ENCODE assay signal across 1 cellular context in the genomic region with DNA sequence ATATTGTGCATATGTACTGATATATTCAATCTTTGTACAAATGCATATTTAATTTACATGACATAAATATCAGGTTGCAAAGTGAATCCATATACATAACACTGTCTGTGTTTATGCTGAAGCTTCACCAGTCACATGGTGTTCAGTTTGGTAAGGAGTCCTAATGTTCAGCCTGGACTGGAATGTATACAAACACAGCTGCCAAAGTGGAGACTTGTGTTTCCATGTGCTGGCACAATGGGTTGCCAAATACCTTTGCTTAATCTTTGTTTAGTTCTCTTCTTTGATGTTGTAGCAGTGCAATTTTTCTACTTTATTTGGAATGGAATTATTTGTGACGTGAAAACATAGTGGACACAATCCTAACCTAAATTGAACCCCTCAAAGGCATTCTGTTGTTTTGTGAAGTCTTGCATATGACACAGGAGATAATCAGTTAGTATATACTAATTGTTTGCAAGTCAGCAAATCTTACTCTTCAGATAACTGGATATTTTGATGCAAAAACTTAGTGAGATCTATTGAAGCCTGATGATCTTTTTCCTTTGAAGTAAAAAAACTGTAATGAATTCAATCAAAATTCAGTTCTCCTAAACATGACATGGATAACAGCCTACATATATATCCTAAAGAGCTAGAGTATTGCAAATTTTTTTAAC.
TF ChIP-seq lines count a peak whose summit lies in the region.

No MANE protein-coding gene starts in this region.

TF ChIP-seq in HepG2, 621 proteins besides CTCF, POLR2A, EP300 and RAD21 (continued from another document and continues in another):
- TF ChIP-seq STAT6 (CRISPR knock-in tag; IDR thresholded peaks at IDR 0.05; ENCODE audit: borderline replicate concordance) (no peak), LCORL (IDR thresholded peaks at IDR 0.05) (no peak), LCORL (CRISPR knock-in tag; IDR thresholded peaks at IDR 0.05) (no peak), ATF1 (CRISPR knock-in tag; IDR thresholded peaks at IDR 0.05) (no peak), THAP8 (CRISPR knock-in tag; IDR thresholded peaks at IDR 0.05; ENCODE audit: borderline replicate concordance) (no peak), MEF2D (CRISPR knock-in tag; IDR thresholded peaks at IDR 0.05) (no peak), ISL2 (CRISPR knock-in tag; IDR thresholded peaks at IDR 0.05) (peak; percentile 83), ZNF280D (CRISPR knock-in tag; IDR thresholded peaks at IDR 0.05) (no peak), AGO1 (IDR thresholded peaks at IDR 0.05; ENCODE audit: low read depth, low read length, poor library complexity, severe bottlenecking) (no peak), SMYD3 (CRISPR knock-in tag; IDR thresholded peaks at IDR 0.05) (no peak), RNF2 (conservative IDR thresholded peaks at IDR 0.05; ENCODE audit: low read depth) (no peak), FIP1L1 (IDR thresholded peaks at IDR 0.05; ENCODE audit: borderline replicate concordance, insufficient read depth, low read depth, low read length) (no peak), ZNF749 (CRISPR knock-in tag; IDR thresholded peaks at IDR 0.05; ENCODE audit: borderline replicate concordance) (no peak), CBX1 (IDR thresholded peaks at IDR 0.05; ENCODE audit: low read depth) (no peak), FOSL2 (CRISPR knock-in tag; IDR thresholded peaks at IDR 0.05) (peak; percentile 70), TEAD2 (CRISPR knock-in tag; IDR thresholded peaks at IDR 0.05) (no peak), YEATS4 (CRISPR knock-in tag; IDR thresholded peaks at IDR 0.05; ENCODE audit: borderline replicate concordance) (no peak), ZNF781 (CRISPR knock-in tag; IDR thresholded peaks at IDR 0.05; ENCODE audit: borderline replicate concordance, not compliant biosample characterization) (no peak), ZNF335 (CRISPR knock-in tag; IDR thresholded peaks at IDR 0.05) (no peak), KDM4B (CRISPR knock-in tag; IDR thresholded peaks at IDR 0.05) (0 out of 2 replicates have a peak, but pooled peaks have one; percentile 27), SSRP1 (CRISPR knock-in tag; IDR thresholded peaks at IDR 0.05) (no peak), ZNF543 (CRISPR knock-in tag; IDR thresholded peaks at IDR 0.05) (no peak), ZNF510 (CRISPR knock-in tag; IDR thresholded peaks at IDR 0.05; ENCODE audit: low read depth) (no peak), ZKSCAN1 (IDR thresholded peaks at IDR 0.05; ENCODE audit: low read length) (no peak), SATB2 (CRISPR knock-in tag; IDR thresholded peaks at IDR 0.05) (no peak), TEAD3 (CRISPR knock-in tag; optimal IDR thresholded peaks at IDR 0.05; ENCODE audit: borderline replicate concordance) (peak; percentile 87), ZBTB26 (CRISPR knock-in tag; IDR thresholded peaks at IDR 0.05; ENCODE audit: borderline replicate concordance) (no peak), ZIK1 (CRISPR knock-in tag; IDR thresholded peaks at IDR 0.05; ENCODE audit: borderline replicate concordance, low read depth) (no peak), HDAC6 (IDR thresholded peaks at IDR 0.05; ENCODE audit: low read depth, low read length) (no peak), MLXIP (CRISPR knock-in tag; IDR thresholded peaks at IDR 0.05; ENCODE audit: borderline replicate concordance) (no peak), KAT8 (CRISPR knock-in tag; IDR thresholded peaks at IDR 0.05) (no peak)
- TF ChIP-seq, protein P1, sequence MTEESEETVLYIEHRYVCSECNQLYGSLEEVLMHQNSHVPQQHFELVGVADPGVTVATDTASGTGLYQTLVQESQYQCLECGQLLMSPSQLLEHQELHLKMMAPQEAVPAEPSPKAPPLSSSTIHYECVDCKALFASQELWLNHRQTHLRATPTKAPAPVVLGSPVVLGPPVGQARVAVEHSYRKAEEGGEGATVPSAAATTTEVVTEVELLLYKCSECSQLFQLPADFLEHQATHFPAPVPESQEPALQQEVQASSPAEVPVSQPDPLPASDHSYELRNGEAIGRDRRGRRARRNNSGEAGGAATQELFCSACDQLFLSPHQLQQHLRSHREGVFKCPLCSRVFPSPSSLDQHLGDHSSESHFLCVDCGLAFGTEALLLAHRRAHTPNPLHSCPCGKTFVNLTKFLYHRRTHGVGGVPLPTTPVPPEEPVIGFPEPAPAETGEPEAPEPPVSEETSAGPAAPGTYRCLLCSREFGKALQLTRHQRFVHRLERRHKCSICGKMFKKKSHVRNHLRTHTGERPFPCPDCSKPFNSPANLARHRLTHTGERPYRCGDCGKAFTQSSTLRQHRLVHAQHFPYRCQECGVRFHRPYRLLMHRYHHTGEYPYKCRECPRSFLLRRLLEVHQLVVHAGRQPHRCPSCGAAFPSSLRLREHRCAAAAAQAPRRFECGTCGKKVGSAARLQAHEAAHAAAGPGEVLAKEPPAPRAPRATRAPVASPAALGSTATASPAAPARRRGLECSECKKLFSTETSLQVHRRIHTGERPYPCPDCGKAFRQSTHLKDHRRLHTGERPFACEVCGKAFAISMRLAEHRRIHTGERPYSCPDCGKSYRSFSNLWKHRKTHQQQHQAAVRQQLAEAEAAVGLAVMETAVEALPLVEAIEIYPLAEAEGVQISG (CRISPR knock-in tag; IDR thresholded peaks at IDR 0.05), result no peak
- TF ChIP-seq, protein P2, sequence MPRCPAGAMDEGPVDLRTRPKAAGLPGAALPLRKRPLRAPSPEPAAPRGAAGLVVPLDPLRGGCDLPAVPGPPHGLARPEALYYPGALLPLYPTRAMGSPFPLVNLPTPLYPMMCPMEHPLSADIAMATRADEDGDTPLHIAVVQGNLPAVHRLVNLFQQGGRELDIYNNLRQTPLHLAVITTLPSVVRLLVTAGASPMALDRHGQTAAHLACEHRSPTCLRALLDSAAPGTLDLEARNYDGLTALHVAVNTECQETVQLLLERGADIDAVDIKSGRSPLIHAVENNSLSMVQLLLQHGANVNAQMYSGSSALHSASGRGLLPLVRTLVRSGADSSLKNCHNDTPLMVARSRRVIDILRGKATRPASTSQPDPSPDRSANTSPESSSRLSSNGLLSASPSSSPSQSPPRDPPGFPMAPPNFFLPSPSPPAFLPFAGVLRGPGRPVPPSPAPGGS (CRISPR knock-in tag; IDR thresholded peaks at IDR 0.05), result no peak
- TF ChIP-seq, protein P3, sequence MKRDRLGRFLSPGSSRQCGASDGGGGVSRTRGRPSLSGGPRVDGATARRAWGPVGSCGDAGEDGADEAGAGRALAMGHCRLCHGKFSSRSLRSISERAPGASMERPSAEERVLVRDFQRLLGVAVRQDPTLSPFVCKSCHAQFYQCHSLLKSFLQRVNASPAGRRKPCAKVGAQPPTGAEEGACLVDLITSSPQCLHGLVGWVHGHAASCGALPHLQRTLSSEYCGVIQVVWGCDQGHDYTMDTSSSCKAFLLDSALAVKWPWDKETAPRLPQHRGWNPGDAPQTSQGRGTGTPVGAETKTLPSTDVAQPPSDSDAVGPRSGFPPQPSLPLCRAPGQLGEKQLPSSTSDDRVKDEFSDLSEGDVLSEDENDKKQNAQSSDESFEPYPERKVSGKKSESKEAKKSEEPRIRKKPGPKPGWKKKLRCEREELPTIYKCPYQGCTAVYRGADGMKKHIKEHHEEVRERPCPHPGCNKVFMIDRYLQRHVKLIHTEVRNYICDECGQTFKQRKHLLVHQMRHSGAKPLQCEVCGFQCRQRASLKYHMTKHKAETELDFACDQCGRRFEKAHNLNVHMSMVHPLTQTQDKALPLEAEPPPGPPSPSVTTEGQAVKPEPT (CRISPR knock-in tag; IDR thresholded peaks at IDR 0.05; ENCODE audit: low read depth), result no peak
- TF ChIP-seq, protein P4, sequence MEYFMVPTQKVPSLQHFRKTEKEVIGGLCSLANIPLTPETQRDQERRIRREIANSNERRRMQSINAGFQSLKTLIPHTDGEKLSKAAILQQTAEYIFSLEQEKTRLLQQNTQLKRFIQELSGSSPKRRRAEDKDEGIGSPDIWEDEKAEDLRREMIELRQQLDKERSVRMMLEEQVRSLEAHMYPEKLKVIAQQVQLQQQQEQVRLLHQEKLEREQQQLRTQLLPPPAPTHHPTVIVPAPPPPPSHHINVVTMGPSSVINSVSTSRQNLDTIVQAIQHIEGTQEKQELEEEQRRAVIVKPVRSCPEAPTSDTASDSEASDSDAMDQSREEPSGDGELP (IDR thresholded peaks at IDR 0.05; ENCODE audit: borderline replicate concordance, low read depth), result peak; percentile 80; the same call in 1 of the 2 replicates
- TF ChIP-seq, protein P5, sequence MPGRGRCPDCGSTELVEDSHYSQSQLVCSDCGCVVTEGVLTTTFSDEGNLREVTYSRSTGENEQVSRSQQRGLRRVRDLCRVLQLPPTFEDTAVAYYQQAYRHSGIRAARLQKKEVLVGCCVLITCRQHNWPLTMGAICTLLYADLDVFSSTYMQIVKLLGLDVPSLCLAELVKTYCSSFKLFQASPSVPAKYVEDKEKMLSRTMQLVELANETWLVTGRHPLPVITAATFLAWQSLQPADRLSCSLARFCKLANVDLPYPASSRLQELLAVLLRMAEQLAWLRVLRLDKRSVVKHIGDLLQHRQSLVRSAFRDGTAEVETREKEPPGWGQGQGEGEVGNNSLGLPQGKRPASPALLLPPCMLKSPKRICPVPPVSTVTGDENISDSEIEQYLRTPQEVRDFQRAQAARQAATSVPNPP (CRISPR knock-in tag; IDR thresholded peaks at IDR 0.05), result no peak
